In the genomic region with DNA sequence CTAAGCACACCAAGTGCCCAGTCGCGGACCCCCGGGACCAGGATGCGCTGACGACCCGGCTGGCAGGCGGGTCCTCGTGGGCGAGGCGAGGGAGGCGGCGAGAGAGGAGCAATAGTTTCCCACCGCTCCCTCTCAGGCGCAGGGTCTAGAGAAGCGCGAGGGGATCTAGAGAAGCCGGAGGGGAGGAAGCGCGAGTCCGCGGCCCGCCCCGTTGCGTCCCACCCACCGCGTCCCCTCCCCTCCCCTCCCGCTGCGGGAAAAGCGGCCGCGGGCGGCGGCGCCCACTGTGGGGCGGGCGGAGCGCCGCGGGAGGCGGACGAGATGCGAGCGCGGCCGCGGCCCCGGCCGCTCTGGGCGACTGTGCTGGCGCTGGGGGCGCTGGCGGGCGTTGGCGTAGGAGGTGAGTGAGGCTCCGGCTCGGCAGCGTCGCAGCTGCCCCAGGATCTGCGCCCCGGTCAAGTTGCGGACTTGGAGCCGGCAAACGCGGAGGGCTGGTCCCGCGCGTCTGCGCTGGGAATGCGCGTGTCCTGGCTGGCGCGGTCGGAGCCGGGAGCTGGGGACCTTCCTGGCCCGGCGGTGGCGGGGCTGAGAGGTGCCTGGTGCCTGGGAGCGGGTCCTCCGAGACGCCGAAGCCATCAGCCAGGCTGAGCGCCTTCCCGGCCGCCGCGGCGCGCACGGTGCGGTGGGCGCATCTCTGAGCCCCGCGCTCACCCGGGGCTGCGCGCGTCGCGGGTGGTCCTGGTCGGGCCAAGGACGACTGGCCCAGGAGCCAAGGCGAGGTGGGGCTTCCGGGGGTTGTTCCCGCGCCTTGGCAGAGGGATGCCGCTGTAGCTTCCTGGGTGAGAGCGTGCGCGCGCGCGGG, we compare ENCODE assay signal across 1 cellular context.
A peak's percentile ranks its signal among the peaks of the same experiment; 100 is the strongest.
TF ChIP-seq lines count a peak whose summit lies in the region.

A gene (plus strand): TSS at position 287 of the 862 bp plus-strand sequence. CDS start 35 bp downstream, at position 322.

TF ChIP-seq in HEK293, 187 proteins besides CTCF, POLR2A, EP300 and RAD21 (continued from another document):
- TF ChIP-seq, protein P1, sequence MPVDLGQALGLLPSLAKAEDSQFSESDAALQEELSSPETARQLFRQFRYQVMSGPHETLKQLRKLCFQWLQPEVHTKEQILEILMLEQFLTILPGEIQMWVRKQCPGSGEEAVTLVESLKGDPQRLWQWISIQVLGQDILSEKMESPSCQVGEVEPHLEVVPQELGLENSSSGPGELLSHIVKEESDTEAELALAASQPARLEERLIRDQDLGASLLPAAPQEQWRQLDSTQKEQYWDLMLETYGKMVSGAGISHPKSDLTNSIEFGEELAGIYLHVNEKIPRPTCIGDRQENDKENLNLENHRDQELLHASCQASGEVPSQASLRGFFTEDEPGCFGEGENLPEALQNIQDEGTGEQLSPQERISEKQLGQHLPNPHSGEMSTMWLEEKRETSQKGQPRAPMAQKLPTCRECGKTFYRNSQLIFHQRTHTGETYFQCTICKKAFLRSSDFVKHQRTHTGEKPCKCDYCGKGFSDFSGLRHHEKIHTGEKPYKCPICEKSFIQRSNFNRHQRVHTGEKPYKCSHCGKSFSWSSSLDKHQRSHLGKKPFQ (tag by site-specific recombination; IDR thresholded peaks at IDR 0.05): no peak
- TF ChIP-seq, protein P2, sequence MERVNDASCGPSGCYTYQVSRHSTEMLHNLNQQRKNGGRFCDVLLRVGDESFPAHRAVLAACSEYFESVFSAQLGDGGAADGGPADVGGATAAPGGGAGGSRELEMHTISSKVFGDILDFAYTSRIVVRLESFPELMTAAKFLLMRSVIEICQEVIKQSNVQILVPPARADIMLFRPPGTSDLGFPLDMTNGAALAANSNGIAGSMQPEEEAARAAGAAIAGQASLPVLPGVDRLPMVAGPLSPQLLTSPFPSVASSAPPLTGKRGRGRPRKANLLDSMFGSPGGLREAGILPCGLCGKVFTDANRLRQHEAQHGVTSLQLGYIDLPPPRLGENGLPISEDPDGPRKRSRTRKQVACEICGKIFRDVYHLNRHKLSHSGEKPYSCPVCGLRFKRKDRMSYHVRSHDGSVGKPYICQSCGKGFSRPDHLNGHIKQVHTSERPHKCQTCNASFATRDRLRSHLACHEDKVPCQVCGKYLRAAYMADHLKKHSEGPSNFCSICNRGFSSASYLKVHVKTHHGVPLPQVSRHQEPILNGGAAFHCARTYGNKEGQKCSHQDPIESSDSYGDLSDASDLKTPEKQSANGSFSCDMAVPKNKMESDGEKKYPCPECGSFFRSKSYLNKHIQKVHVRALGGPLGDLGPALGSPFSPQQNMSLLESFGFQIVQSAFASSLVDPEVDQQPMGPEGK (tag by site-specific recombination; IDR thresholded peaks at IDR 0.05): peak; percentile 58
- TF ChIP-seq ZNF423 (tag by site-specific recombination; IDR thresholded peaks at IDR 0.05) (no peak; the same call in 1 of the 2 replicates), ZBTB21 (tag by site-specific recombination; IDR thresholded peaks at IDR 0.05) (no peak), ZNF600 (tag by site-specific recombination; IDR thresholded peaks at IDR 0.05) (peak; percentile 79), ZNF830 (tag by site-specific recombination; IDR thresholded peaks at IDR 0.05; ENCODE audit: low read depth) (no peak)
- TF ChIP-seq, protein P3, sequence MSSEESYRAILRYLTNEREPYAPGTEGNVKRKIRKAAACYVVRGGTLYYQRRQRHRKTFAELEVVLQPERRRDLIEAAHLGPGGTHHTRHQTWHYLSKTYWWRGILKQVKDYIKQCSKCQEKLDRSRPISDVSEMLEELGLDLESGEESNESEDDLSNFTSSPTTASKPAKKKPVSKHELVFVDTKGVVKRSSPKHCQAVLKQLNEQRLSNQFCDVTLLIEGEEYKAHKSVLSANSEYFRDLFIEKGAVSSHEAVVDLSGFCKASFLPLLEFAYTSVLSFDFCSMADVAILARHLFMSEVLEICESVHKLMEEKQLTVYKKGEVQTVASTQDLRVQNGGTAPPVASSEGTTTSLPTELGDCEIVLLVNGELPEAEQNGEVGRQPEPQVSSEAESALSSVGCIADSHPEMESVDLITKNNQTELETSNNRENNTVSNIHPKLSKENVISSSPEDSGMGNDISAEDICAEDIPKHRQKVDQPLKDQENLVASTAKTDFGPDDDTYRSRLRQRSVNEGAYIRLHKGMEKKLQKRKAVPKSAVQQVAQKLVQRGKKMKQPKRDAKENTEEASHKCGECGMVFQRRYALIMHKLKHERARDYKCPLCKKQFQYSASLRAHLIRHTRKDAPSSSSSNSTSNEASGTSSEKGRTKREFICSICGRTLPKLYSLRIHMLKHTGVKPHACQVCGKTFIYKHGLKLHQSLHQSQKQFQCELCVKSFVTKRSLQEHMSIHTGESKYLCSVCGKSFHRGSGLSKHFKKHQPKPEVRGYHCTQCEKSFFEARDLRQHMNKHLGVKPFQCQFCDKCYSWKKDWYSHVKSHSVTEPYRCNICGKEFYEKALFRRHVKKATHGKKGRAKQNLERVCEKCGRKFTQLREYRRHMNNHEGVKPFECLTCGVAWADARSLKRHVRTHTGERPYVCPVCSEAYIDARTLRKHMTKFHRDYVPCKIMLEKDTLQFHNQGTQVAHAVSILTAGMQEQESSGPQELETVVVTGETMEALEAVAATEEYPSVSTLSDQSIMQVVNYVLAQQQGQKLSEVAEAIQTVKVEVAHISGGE (tag by site-specific recombination; conservative IDR thresholded peaks at IDR 0.05; ENCODE audit: low read depth): peak; percentile 17; the same call in 1 of the 2 replicates
